In genomic region chr6:148144917-148145521, GRCh38 we compare ENCODE assay signal across 8 cellular contexts.
A peak's percentile ranks its signal among the peaks of the same experiment; 100 is the strongest.
DNase-seq lines count a peak whose midpoint lies in the region; ATAC-seq, FAIRE-seq and TF ChIP-seq lines count a peak whose summit lies in the region.

No MANE protein-coding gene starts in this region.

- no peak overlapping the region for H3K4me2 ChIP-seq in SU-DHL-6 (ENCODE audit: low read depth, low read length, poor library complexity, severe bottlenecking)
- peak overlapping the region; percentile 55 for H3K4me2 ChIP-seq in astrocyte (ENCODE audit: low read length)

- H3K4me1 Mint-ChIP-seq in astrocyte (ENCODE audit: low read depth, unreplicated experiment): no peaks in the 10 kb centered on the region

- no peak overlapping the region for H3K27ac ChIP-seq in SU-DHL-6 (ENCODE audit: low read depth, low read length)
- no peak overlapping the region for H3K27ac ChIP-seq in astrocyte (ENCODE audit: low read depth, low read length)
- H3K27ac ChIP-seq in iPS DF 6.9 (ENCODE audit: low read length): no peak overlapping the region

- peak; percentile 94 for TF ChIP-seq CTCF in NB4 (IDR thresholded peaks at IDR 0.05; ENCODE audit: low read depth, low read length)
- TF ChIP-seq CTCF in SU-DHL-6 (IDR thresholded peaks at IDR 0.05; ENCODE audit: insufficient read depth, low read length, poor library complexity, severe bottlenecking): peak; percentile 75
- peak; percentile 88 for TF ChIP-seq CTCF in astrocyte (IDR thresholded peaks at IDR 0.05; ENCODE audit: insufficient read depth, low read depth, low read length)

- H3K9me2 ChIP-seq in SU-DHL-6 (replicated peaks; ENCODE audit: insufficient read depth, low read length): no peaks in the 10 kb centered on the region

- H3K9ac ChIP-seq in SU-DHL-6 (ENCODE audit: low read length) (no peak overlapping the region), astrocyte (ENCODE audit: low read length) (no peak overlapping the region)

- H3K4me3 ChIP-seq in NB4 (ENCODE audit: low read depth, low read length): no peak overlapping the region
- no peak overlapping the region for H3K4me3 ChIP-seq in SU-DHL-6 (ENCODE audit: insufficient read depth, low read length, poor library complexity, severe bottlenecking)
- no peak overlapping the region for H3K4me3 ChIP-seq in astrocyte (ENCODE audit: insufficient read depth, low read depth, low read length)
- no peak overlapping the region for H3K4me3 ChIP-seq in iPS DF 6.9 (ENCODE audit: low read length)

- H3K36me3 Mint-ChIP-seq in astrocyte (ENCODE audit: low read depth, unreplicated experiment): no peaks in the 10 kb centered on the region

- H3K27ac Mint-ChIP-seq in astrocyte (ENCODE audit: unreplicated experiment): no peak overlapping the region

- TF ChIP-seq POLR2A in NB4 (IDR thresholded peaks at IDR 0.05; ENCODE audit: extremely low read depth, insufficient read length): no peak

- WGBS in iPS DF 6.9 (ENCODE audit: insufficient coverage, insufficient read length): no CpG with 5 or more reads among the region's 8 CpGs

- no peaks in the 10 kb centered on the region for H3F3A ChIP-seq in SU-DHL-6 (ENCODE audit: insufficient read depth)

- H3K4me3 Mint-ChIP-seq in astrocyte (ENCODE audit: unreplicated experiment): no peak overlapping the region

- H3K27me3 ChIP-seq in SU-DHL-6 (ENCODE audit: low read length) (no peaks in the 10 kb centered on the region), astrocyte (ENCODE audit: insufficient read depth, low read length) (no peaks in the 10 kb centered on the region), iPS DF 6.9 (ENCODE audit: control insufficient read depth, insufficient read depth, low read length) (no peaks in the 10 kb centered on the region)

- H4K20me1 ChIP-seq in SU-DHL-6 (ENCODE audit: low read depth, low read length) (no peaks in the 10 kb centered on the region), astrocyte (ENCODE audit: insufficient read depth, low read length) (no peaks in the 10 kb centered on the region)

- H3K36me3 ChIP-seq in SU-DHL-6 (ENCODE audit: low read length) (no peaks in the 10 kb centered on the region), astrocyte (ENCODE audit: insufficient read depth, low read length) (no peaks in the 10 kb centered on the region), iPS DF 6.9 (ENCODE audit: control insufficient read depth, insufficient read depth, low read length) (no peaks in the 10 kb centered on the region)

- H3K4me1 ChIP-seq in astrocyte (ENCODE audit: insufficient read depth, low read length) (peaks cover 11% of the 10 kb centered on the region), iPS DF 6.9 (ENCODE audit: control insufficient read depth, insufficient read depth, low read length) (peaks cover 1% of the 10 kb centered on the region; the same call in 1 of the 2 replicates)

- H2AFZ ChIP-seq in SU-DHL-6 (ENCODE audit: low read depth, low read length, severe bottlenecking) (no peak overlapping the region), astrocyte (ENCODE audit: low read depth, low read length) (no peak overlapping the region)

- H3K79me2 ChIP-seq in SU-DHL-6 (ENCODE audit: insufficient read depth, low read length) (no peaks in the 10 kb centered on the region), astrocyte (ENCODE audit: insufficient read depth, low read length) (no peaks in the 10 kb centered on the region)

- H3K9me3 Mint-ChIP-seq in astrocyte (ENCODE audit: unreplicated experiment): no peaks in the 10 kb centered on the region

- no peak for ATAC-seq in GM19328 (IDR thresholded peaks at IDR 0.05; ENCODE audit: unreplicated experiment)

- H3K27me3 Mint-ChIP-seq in astrocyte (ENCODE audit: low read depth, unreplicated experiment): peaks cover 3% of the 10 kb centered on the region

- FAIRE-seq in astrocyte (lab: Jason Lieb, UNC): peak; percentile 52

- DNase-seq in GF-D8 (lab: John Stamatoyannopoulos, UW) (peak; percentile 9), HCEC 1CT (peak; percentile 80), NB4 (ENCODE audit: low read depth) (peak; percentile 75), astrocyte (ENCODE audit: low read depth) (peak; percentile 36), iPS DF 6.9 (ENCODE audit: low read depth, low spot score) (peak; percentile 43)
- DNase-seq in stimulated activated CD4-positive, alpha-beta T cell treated with anti-CD3 and anti-CD28 coated beads, Interleukin-12 subunit alpha, Interleukin-12 subunit beta, amount 100 ng/mL, for 48 hours (ENCODE audit: low read depth in 2 of 3, low spot score in 1 of 3): peak; percentile 46 to 70 (median 66)

- H3K9me3 ChIP-seq in SU-DHL-6 (ENCODE audit: insufficient read depth, low read length) (no peaks in the 10 kb centered on the region), astrocyte (ENCODE audit: insufficient read depth, low read depth, low read length) (no peaks in the 10 kb centered on the region), iPS DF 6.9 (ENCODE audit: control insufficient read depth, insufficient read depth, low read length) (no peaks in the 10 kb centered on the region)

Comparison
In these comparisons a context has a peak if more than half of its experiments do, and no peak if none do; other contexts are left out.
1. DNase-seq: peak in every context shown above with its lines; median percentile 80 in HCEC 1CT; 75 in NB4; 66 in stimulated activated CD4-positive, alpha-beta T cell treated with anti-CD3 and anti-CD28 coated beads, Interleukin-12 subunit alpha, Interleukin-12 subunit beta, amount 100 ng/mL, for 48 hours; 43 in iPS DF 6.9; 36 in astrocyte; 9 in GF-D8.